In genomic region chr12:49342066-49342913, GRCh38 we compare ENCODE assay signal across 8 cellular contexts. TPM values are rescaled to one million over a fixed set of nuclear protein-coding genes. Genes with fewer than 3 reads are reported as not detected.
DNase-seq lines count a peak whose midpoint lies in the region; ATAC-seq and TF ChIP-seq lines count a peak whose summit lies in the region.

No MANE protein-coding gene starts in this region.

- POLR2A ChIA-PET in activated CD8-positive, alpha-beta T cell treated with anti-CD3 and anti-CD28 coated beads for 36 hours (lab: Charles Lee): interaction anchor here (0.6 to 2.7 kb wide), 12 partner anchors 10 to 225 kb away, joined by 3 to 12 read pairs (median 4); partner anchors contain the start of genes PRPH and TROAP

- peaks cover 40% of the 10 kb centered on the region for H3K4me1 Mint-ChIP-seq in activated CD8-positive, alpha-beta T cell treated with anti-CD3 and anti-CD28 coated beads for 36 hours (ENCODE audit: low read depth)

- no peak overlapping the region for H3K27ac Mint-ChIP-seq in activated CD8-positive, alpha-beta T cell treated with anti-CD3 and anti-CD28 coated beads for 36 hours

- H3K9me3 Mint-ChIP-seq in activated CD8-positive, alpha-beta T cell treated with anti-CD3 and anti-CD28 coated beads for 36 hours: no peaks in the 10 kb centered on the region

- peaks cover 69% of the 10 kb centered on the region for H3K27me3 Mint-ChIP-seq in activated CD8-positive, alpha-beta T cell treated with anti-CD3 and anti-CD28 coated beads for 36 hours

- H3K36me3 Mint-ChIP-seq in activated CD8-positive, alpha-beta T cell treated with anti-CD3 and anti-CD28 coated beads for 36 hours (ENCODE audit: low read depth): no peaks in the 10 kb centered on the region

- ATAC-seq in GM18519 (IDR thresholded peaks at IDR 0.05; ENCODE audit: low FRiP score, unreplicated experiment) (peak; percentile 53), HG03378 (IDR thresholded peaks at IDR 0.05; ENCODE audit: unreplicated experiment) (peak; percentile 47), lung (ENCODE audit: insufficient read depth, low FRiP score) (peak; percentile 65)
- ATAC-seq in activated CD8-positive, alpha-beta T cell treated with anti-CD3 and anti-CD28 coated beads for 36 hours: peak; percentile 84

- TF ChIP-seq CTCF in 22Rv1 (IDR thresholded peaks at IDR 0.05): peak; percentile 100
- TF ChIP-seq CTCF in activated CD8-positive, alpha-beta T cell treated with anti-CD3 and anti-CD28 coated beads for 36 hours (IDR thresholded peaks at IDR 0.05): peak; percentile 99
- peak; percentile 40 for TF ChIP-seq CTCF in lung (IDR thresholded peaks at IDR 0.05; ENCODE audit: control extremely low read depth, extremely low read depth)

- peak overlapping the region; percentile 53 for H3K4me3 Mint-ChIP-seq in activated CD8-positive, alpha-beta T cell treated with anti-CD3 and anti-CD28 coated beads for 36 hours

- H3K4me3 ChIP-seq in ectodermal cell (ENCODE audit: insufficient read depth, low read depth, low read length): peak overlapping the region; percentile 41
- H3K4me3 ChIP-seq in lung: no peak overlapping the region

- peaks cover 100% of the 10 kb centered on the region for H3K27me3 ChIP-seq in ectodermal cell (ENCODE audit: control insufficient read depth, insufficient read depth, low read length, poor library complexity, severe bottlenecking)
- peaks cover 3% of the 10 kb centered on the region for H3K27me3 ChIP-seq in lung (ENCODE audit: control insufficient read depth, insufficient read depth)

- intact Hi-C loops in activated CD8-positive, alpha-beta T cell treated with anti-CD3 and anti-CD28 coated beads for 36 hours (cut with micrococcal nuclease): loop anchor here (2.0 kb wide), 1 partner anchor 53 kb away; no protein-coding TSS in a partner anchor

- CTCF ChIA-PET in activated CD8-positive, alpha-beta T cell treated with anti-CD3 and anti-CD28 coated beads for 36 hours (lab: Charles Lee): interaction anchor here (0.8 to 4.0 kb wide), 45 partner anchors 10 to 363 kb away, joined by 3 to 126 read pairs (median 4); partner anchors contain the start of genes PRPH, SPATS2, TROAP and TUBA1C

- peaks cover 35% of the 10 kb centered on the region for H3K4me1 ChIP-seq in ectodermal cell (ENCODE audit: control insufficient read depth, insufficient read depth, low read length)
- peaks cover 4 to 29% of the 10 kb centered on the region in 2 donors for H3K4me1 ChIP-seq in lung (ENCODE audit: control insufficient read depth in 2 of 2, insufficient read depth in 2 of 2, low read length in 2 of 2)

- H3K36me3 ChIP-seq in ectodermal cell (ENCODE audit: control insufficient read depth, insufficient read depth, low read length): no peaks in the 10 kb centered on the region
- no peaks in the 10 kb centered on the region for H3K36me3 ChIP-seq in lung (ENCODE audit: control insufficient read depth in 2 of 2, insufficient read depth in 2 of 2, low read length in 2 of 2)

- DNase-seq in NCI-H69 (lab: John Stamatoyannopoulos, UW) (peak; percentile 98), lung (ENCODE audit: low spot score) (peak; percentile 70)
- peak; percentile 93 for DNase-seq in activated CD8-positive, alpha-beta T cell treated with anti-CD3 and anti-CD28 coated beads for 36 hours
- DNase-seq in stimulated activated CD4-positive, alpha-beta T cell treated with anti-CD3 and anti-CD28 coated beads, TNF-alpha, amount 100 ng/mL, for 24 hours (ENCODE audit: low read depth in 3 of 3): peak; percentile 54 to 85 (median 64)

- H3K9me3 ChIP-seq in ectodermal cell (ENCODE audit: control insufficient read depth, low read length) (no peaks in the 10 kb centered on the region), lung (ENCODE audit: control insufficient read depth in 2 of 2, insufficient read depth in 1 of 2, low read length in 1 of 2) (no peaks in the 10 kb centered on the region)

- WGBS in ectodermal cell, 2 experiments: 0% methylated on average over 58 of the region's 58 CpGs
- 2% methylated on average over 57 to 58 of the region's 58 CpGs for WGBS in lung, 2 donors

- H3K27ac ChIP-seq in 22Rv1 (no peak overlapping the region), ectodermal cell (ENCODE audit: insufficient read depth, low read depth, low read length, poor library complexity, severe bottlenecking) (no peak overlapping the region), lung (ENCODE audit: low read depth in 1 of 2, low read length in 1 of 2) (no peak overlapping the region)

RNA-seq across cellular contexts. Expression of gene DNAJC22, which starts 4.4 kb away (rescaled TPM):
- under 1 TPM in 1 of 2 experiments, not detected in 1; 0.14 TPM for total RNA-seq in activated CD8-positive, alpha-beta T cell treated with anti-CD3 and anti-CD28 coated beads for 36 hours
- polyA plus RNA-seq in ectodermal cell (2013, experiment 1 of 4): 0.31 TPM
- 0.20 TPM for polyA plus RNA-seq in ectodermal cell (2013, experiment 2 of 4)
- 0.11 TPM for polyA plus RNA-seq in ectodermal cell (2013, experiment 3 of 4)
- 0.16 TPM for polyA plus RNA-seq in ectodermal cell (2013, experiment 4 of 4)
- 1 to 10 TPM; 1.5 to 1.7 TPM for total RNA-seq in lung
- under 1 TPM; 0.24 to 0.28 TPM for polyA plus RNA-seq in lung

RNA-seq across cellular contexts. Expression of gene C1QL4, which starts 5.3 kb away (rescaled TPM):
- total RNA-seq in activated CD8-positive, alpha-beta T cell treated with anti-CD3 and anti-CD28 coated beads for 36 hours: not detected
- polyA plus RNA-seq in ectodermal cell (2013, experiment 1 of 4): 0.94 TPM
- polyA plus RNA-seq in ectodermal cell (2013, experiment 2 of 4): 0.53 TPM
- polyA plus RNA-seq in ectodermal cell (2013, experiment 3 of 4): 1.2 TPM
- 1.2 TPM for polyA plus RNA-seq in ectodermal cell (2013, experiment 4 of 4)
- total RNA-seq in lung: not detected
- polyA plus RNA-seq in lung: under 1 TPM in 1 of 2 donors, not detected in 1; 0.06 TPM

RNA-seq across cellular contexts. Expression of gene TROAP, which starts 19.2 kb away (rescaled TPM):
- total RNA-seq in activated CD8-positive, alpha-beta T cell treated with anti-CD3 and anti-CD28 coated beads for 36 hours: 10 to 100 TPM; 46.6 to 52.6 TPM
- 76.3 TPM for polyA plus RNA-seq in ectodermal cell (2013, experiment 1 of 4)
- polyA plus RNA-seq in ectodermal cell (2013, experiment 2 of 4): 70.2 TPM
- 63.5 TPM for polyA plus RNA-seq in ectodermal cell (2013, experiment 3 of 4)
- polyA plus RNA-seq in ectodermal cell (2013, experiment 4 of 4): 64.5 TPM
- 1 to 10 TPM; 1.2 to 4.6 TPM for total RNA-seq in lung
- polyA plus RNA-seq in lung: 1 to 10 TPM; 2.4 to 4.1 TPM

RNA-seq across cellular contexts. Expression of gene SPATS2, which starts 25.0 kb away (rescaled TPM):
- 10 to 100 TPM in 1 of 2 experiments, 1 to 10 TPM in 1; 9.2 to 10.8 TPM for total RNA-seq in activated CD8-positive, alpha-beta T cell treated with anti-CD3 and anti-CD28 coated beads for 36 hours
- polyA plus RNA-seq in ectodermal cell (2013, experiment 1 of 4): 56.6 TPM
- 56.0 TPM for polyA plus RNA-seq in ectodermal cell (2013, experiment 2 of 4)
- 43.2 TPM for polyA plus RNA-seq in ectodermal cell (2013, experiment 3 of 4)
- polyA plus RNA-seq in ectodermal cell (2013, experiment 4 of 4): 49.4 TPM
- 10 to 100 TPM; 11.9 to 48.8 TPM for total RNA-seq in lung
- polyA plus RNA-seq in lung: 1 to 10 TPM; 6.6 to 8.2 TPM

RNA-seq across cellular contexts. Expression of gene PRPH, which starts 47.3 kb away (rescaled TPM):
- not detected for total RNA-seq in activated CD8-positive, alpha-beta T cell treated with anti-CD3 and anti-CD28 coated beads for 36 hours
- polyA plus RNA-seq in ectodermal cell (2013, experiment 1 of 4): 0.37 TPM
- polyA plus RNA-seq in ectodermal cell (2013, experiment 2 of 4): 0.36 TPM
- polyA plus RNA-seq in ectodermal cell (2013, experiment 3 of 4): 0.91 TPM
- 0.81 TPM for polyA plus RNA-seq in ectodermal cell (2013, experiment 4 of 4)
- total RNA-seq in lung: 1 to 10 TPM in 1 of 2 donors, under 1 TPM in 1; 0.67 to 2.7 TPM
- polyA plus RNA-seq in lung: under 1 TPM; 0.19 to 0.67 TPM

Comparison
In these comparisons a context has a peak if more than half of its experiments do, and no peak if none do; other contexts are left out.
1. CTCF ChIP-seq: peak in every context shown above with its lines; median percentile 100 in 22Rv1; 99 in activated CD8-positive, alpha-beta T cell treated with anti-CD3 and anti-CD28 coated beads for 36 hours; 40 in lung.
2. RNA of gene TROAP, which starts 19.2 kb away (total RNA-seq): 46.6 to 52.6 TPM in activated CD8-positive, alpha-beta T cell treated with anti-CD3 and anti-CD28 coated beads for 36 hours; 1.2 to 4.6 TPM in lung; every median in the first group is over 4 times any median in the second.
3. Peak in every context shown above with its lines, with median percentiles within 50 percentile points of each other: ATAC-seq and DNase-seq.